Comparison of ENCODE assay signal across 29 cellular contexts in genomic region chrY:19026631-19027030, GRCh38.
"Had no signal": no experiment of that assay in that cellular context is flagged by ENCODE, and none has a peak within 500 bp of the region (broad histone marks: within the 10 kb centered on the region; RNA-seq: fewer than 3 reads in every experiment).

No MANE protein-coding gene starts in this region.

- H3K4me3 ChIP-seq: colonic mucosa, coronary artery, dorsolateral prefrontal cortex, esophagus muscularis mucosa, esophagus squamous epithelium, gastrocnemius medialis, gastroesophageal sphincter, heart left ventricle, heart right ventricle had no signal

- H3K27ac ChIP-seq: colonic mucosa, coronary artery, dorsolateral prefrontal cortex, epithelial cell of prostate, esophagus muscularis mucosa, esophagus squamous epithelium, foreskin keratinocyte, gastrocnemius medialis, gastroesophageal sphincter, heart left ventricle, heart right ventricle had no signal

- DNase-seq: colonic mucosa; cortex of kidney; dermis blood vessel endothelial cell; dorsolateral prefrontal cortex; effector CD4-positive, alpha-beta T cell; effector CD8-positive, alpha-beta T cell; effector memory CD4-positive, alpha-beta T cell; effector memory CD8-positive, alpha-beta T cell; endodermal cell; erythroblast; esophagus squamous epithelium; foreskin fibroblast; foreskin keratinocyte; foreskin melanocyte; gastrocnemius medialis; glutamatergic neuron; head of caudate nucleus; heart left ventricle; heart right ventricle had no signal

- H3K9me3 Mint-ChIP-seq: dendritic cell treated with granulocyte-macrophage colony-stimulating factor and Interleukin-4, amounts not matched to agents 40 ng/mL and 50 ng/mL, for 4 days; effector memory CD8-positive, alpha-beta T cell; endodermal cell had no signal

- FAIRE-seq: colon, endometrium, endothelial cell of umbilical vein, frontal cortex had no signal

- H3K27ac Mint-ChIP-seq: dendritic cell treated with granulocyte-macrophage colony-stimulating factor and Interleukin-4, amounts not matched to agents 40 ng/mL and 50 ng/mL, for 4 days; effector memory CD8-positive, alpha-beta T cell; endodermal cell had no signal

- H3K9me3 ChIP-seq: colonic mucosa, esophagus muscularis mucosa, esophagus squamous epithelium, gastrocnemius medialis, gastroesophageal sphincter, heart left ventricle, heart right ventricle had no signal

- H3K36me3 ChIP-seq: colonic mucosa, esophagus muscularis mucosa, esophagus squamous epithelium, gastrocnemius medialis, gastroesophageal sphincter, heart left ventricle, heart right ventricle had no signal

- ATAC-seq: effector memory CD8-positive, alpha-beta T cell; esophagus mucosa; foreskin keratinocyte; gastrocnemius medialis; gastroesophageal sphincter; heart left ventricle; heart right ventricle had no signal

- H3K27me3 ChIP-seq: colonic mucosa, dorsolateral prefrontal cortex, esophagus muscularis mucosa, esophagus squamous epithelium, foreskin keratinocyte, gastrocnemius medialis, gastroesophageal sphincter, heart left ventricle, heart right ventricle had no signal

- H3K4me3 Mint-ChIP-seq: dendritic cell treated with granulocyte-macrophage colony-stimulating factor and Interleukin-4, amounts not matched to agents 40 ng/mL and 50 ng/mL, for 4 days; effector memory CD8-positive, alpha-beta T cell; endodermal cell had no signal

- H3K27me3 Mint-ChIP-seq: dendritic cell treated with granulocyte-macrophage colony-stimulating factor and Interleukin-4, amounts not matched to agents 40 ng/mL and 50 ng/mL, for 4 days; effector memory CD8-positive, alpha-beta T cell had no signal

- H3K4me1 ChIP-seq: colonic mucosa, esophagus muscularis mucosa, esophagus squamous epithelium, foreskin keratinocyte, gastrocnemius medialis, gastroesophageal sphincter, heart left ventricle had no signal

- H3K4me1 Mint-ChIP-seq: endodermal cell had no signal
